10 cellular contexts compared by ENCODE assay signal in genomic region chr6:105892577-105893262, GRCh38.
DNase-seq lines count a peak whose midpoint lies in the region; ATAC-seq and TF ChIP-seq lines count a peak whose summit lies in the region.
"Had no signal": no experiment of that assay in that cellular context is flagged by ENCODE, and none has a peak within 500 bp of the region (broad histone marks: within the 10 kb centered on the region; RNA-seq: fewer than 3 reads in every experiment).

No MANE protein-coding gene starts in this region.

- no peak overlapping the region for H3K4me3 ChIP-seq in endodermal cell (ENCODE audit: low read length)
- no peak overlapping the region for H3K4me3 ChIP-seq in mesenchymal stem cell (ENCODE audit: insufficient read depth in 1 of 2, low read depth in 1 of 2, low read length in 2 of 2)
- H3K4me3 ChIP-seq: lung had no signal

- H3K4me1 ChIP-seq in endodermal cell (ENCODE audit: control insufficient read depth, insufficient read depth, low read length) (peaks cover 6% of the 10 kb centered on the region), mesenchymal stem cell (ENCODE audit: control insufficient read depth, insufficient read depth, low read depth, low read length) (no peaks in the 10 kb centered on the region)

- H4K8ac ChIP-seq in mesenchymal stem cell (ENCODE audit: low read length): no peak overlapping the region

- no peak overlapping the region for H3K23ac ChIP-seq in mesenchymal stem cell (ENCODE audit: low read length in 2 of 2)

- H3K18ac ChIP-seq in mesenchymal stem cell (ENCODE audit: low read depth in 1 of 2, low read length in 2 of 2): peak overlapping the region in 1 of 2 experiments; percentile 21

- H3K36me3 Mint-ChIP-seq in endodermal cell (ENCODE audit: low read depth): no peaks in the 10 kb centered on the region
- H3K36me3 Mint-ChIP-seq: activated naive CD8-positive, alpha-beta T cell had no signal

- H3K9me3 ChIP-seq in endodermal cell (ENCODE audit: control insufficient read depth, low read length) (peaks cover 38% of the 10 kb centered on the region), mesenchymal stem cell (ENCODE audit: control insufficient read depth, low read length) (peaks cover 8% of the 10 kb centered on the region)

- no peaks in the 10 kb centered on the region for H3K36me3 ChIP-seq in endodermal cell (ENCODE audit: control insufficient read depth, insufficient read depth, low read length)
- H3K36me3 ChIP-seq in mesenchymal stem cell (ENCODE audit: control insufficient read depth in 1 of 2, insufficient read depth in 2 of 2, low read depth in 1 of 2, low read length in 2 of 2): no peaks in the 10 kb centered on the region

- no peak overlapping the region for H3K4me2 ChIP-seq in mesenchymal stem cell (ENCODE audit: low read length, poor library complexity, severe bottlenecking)

- peaks cover 26% of the 10 kb centered on the region for H3K9me3 Mint-ChIP-seq in endodermal cell

- ATAC-seq in GM18502 (IDR thresholded peaks at IDR 0.05; ENCODE audit: poor library complexity, unreplicated experiment): peak; percentile 93
- peak; percentile 91 for ATAC-seq in GM21529 (IDR thresholded peaks at IDR 0.05; ENCODE audit: unreplicated experiment)
- peak; percentile 89 for ATAC-seq in HG03575 (IDR thresholded peaks at IDR 0.05; ENCODE audit: extremely low read depth, insufficient number of reproducible peaks, low FRiP score, unreplicated experiment)

- peaks cover 14% of the 10 kb centered on the region for H3K4me1 Mint-ChIP-seq in endodermal cell

- WGBS in endodermal cell (ENCODE audit: insufficient coverage in 1 of 2, insufficient read length in 1 of 2), 2 experiments: 82 to 83% methylated on average over 3 of the region's 3 CpGs
- 61% methylated on average over 3 of the region's 3 CpGs for WGBS in mesenchymal stem cell

- H2BK15ac ChIP-seq in mesenchymal stem cell (ENCODE audit: low read depth, poor library complexity, severe bottlenecking): no peak overlapping the region

- no peak overlapping the region for H3K27ac Mint-ChIP-seq in endodermal cell
- H3K27ac Mint-ChIP-seq: activated naive CD8-positive, alpha-beta T cell had no signal

- no peak overlapping the region for H3K4ac ChIP-seq in mesenchymal stem cell (ENCODE audit: low read depth in 1 of 2, low read length in 2 of 2)

- H3K4me3 Mint-ChIP-seq in endodermal cell: no peak overlapping the region
- H3K4me3 Mint-ChIP-seq: activated naive CD8-positive, alpha-beta T cell had no signal

- no peak overlapping the region for H2BK5ac ChIP-seq in mesenchymal stem cell (ENCODE audit: low read depth, low read length, poor library complexity, severe bottlenecking)

- H2AK5ac ChIP-seq in mesenchymal stem cell (ENCODE audit: low read length, severe bottlenecking): no peak overlapping the region

- no peak overlapping the region for H3K27ac ChIP-seq in endodermal cell (ENCODE audit: low read depth, low read length)
- no peak overlapping the region for H3K27ac ChIP-seq in mesenchymal stem cell (ENCODE audit: low read length, poor library complexity, severe bottlenecking)

- peaks cover 3% of the 10 kb centered on the region for H3K27me3 Mint-ChIP-seq in endodermal cell (ENCODE audit: insufficient read depth)

- no peaks in the 10 kb centered on the region for H3K79me1 ChIP-seq in mesenchymal stem cell (replicated peaks; ENCODE audit: low read length, poor library complexity, severe bottlenecking)

- no peak for TF ChIP-seq CTCF in endodermal cell (conservative IDR thresholded peaks at IDR 0.05)

- H2AFZ ChIP-seq in mesenchymal stem cell (ENCODE audit: low read depth, low read length): no peak overlapping the region

- no peak overlapping the region for H2BK120ac ChIP-seq in mesenchymal stem cell (ENCODE audit: low read depth, low read length)

- no peak overlapping the region for H2BK12ac ChIP-seq in mesenchymal stem cell (ENCODE audit: low read length in 2 of 2)

- no peak overlapping the region for H3K9ac ChIP-seq in endodermal cell (ENCODE audit: extremely low read depth, low read length, poor library complexity, severe bottlenecking)
- no peak overlapping the region for H3K9ac ChIP-seq in mesenchymal stem cell (ENCODE audit: low read length)

- DNase-seq in endodermal cell (peak; percentile 57), mesenchymal stem cell (no peak), NCI-H1694 treated with DMSO at 0.1 percent for 48 hours (lab: John Stamatoyannopoulos, UW) (no peak)
- DNase-seq in stimulated activated naive CD4-positive, alpha-beta T cell (lab: John Stamatoyannopoulos, UW): no peak
- no peak for DNase-seq in effector CD4-positive, alpha-beta T cell

- peak overlapping the region in 1 of 2 experiments; percentile 14 for H3K14ac ChIP-seq in mesenchymal stem cell (ENCODE audit: low read length in 2 of 2)

- no peaks in the 10 kb centered on the region for H3K27me3 ChIP-seq in endodermal cell (ENCODE audit: control insufficient read depth, insufficient read depth, low read length, poor library complexity, severe bottlenecking)
- no peaks in the 10 kb centered on the region for H3K27me3 ChIP-seq in mesenchymal stem cell (ENCODE audit: control insufficient read depth in 1 of 2, insufficient read depth in 1 of 2, low read length in 2 of 2)

- H4K91ac ChIP-seq in mesenchymal stem cell (ENCODE audit: low read length): no peak overlapping the region
